In the genomic region with DNA sequence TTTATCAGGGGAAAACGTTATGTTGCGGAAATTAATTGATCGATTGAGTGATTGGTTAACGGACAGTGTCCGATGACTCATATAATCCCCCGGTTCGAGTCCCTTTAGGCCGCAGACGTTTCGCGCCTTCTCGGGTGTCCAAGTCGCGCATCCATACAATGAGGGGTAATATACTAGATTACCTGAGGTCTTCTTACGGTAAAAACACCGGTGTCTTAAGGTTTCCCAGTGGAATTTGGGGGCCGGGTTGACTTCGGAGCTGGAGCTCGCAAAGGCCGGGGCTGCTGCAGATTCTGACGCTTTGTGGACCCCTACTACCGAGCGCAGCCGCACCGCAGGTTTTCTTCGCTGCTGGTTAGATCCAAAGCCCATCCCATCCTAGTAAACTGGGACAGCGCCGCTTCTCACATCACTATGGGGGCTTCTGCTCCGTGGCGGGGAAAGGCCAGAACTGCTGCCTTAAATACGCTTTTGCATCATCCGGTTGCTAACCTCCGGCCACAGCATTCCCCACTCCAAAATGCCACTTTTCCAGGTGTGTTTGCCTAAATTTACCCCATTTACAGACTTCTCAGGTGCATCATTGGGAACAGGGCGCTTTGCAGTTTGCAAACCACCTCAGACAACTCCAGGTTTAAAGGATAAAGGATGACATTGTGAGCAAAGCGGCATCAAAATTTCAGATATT, we compare ENCODE assay signal across 8 cellular contexts. TPM values are rescaled to one million over a fixed set of nuclear protein-coding genes. Genes with fewer than 3 reads are reported as not detected.
DNase-seq lines count a peak whose midpoint lies in the region; ATAC-seq and TF ChIP-seq lines count a peak whose summit lies in the region.

No MANE protein-coding gene starts in this region.

- ATAC-seq in HG03159 (IDR thresholded peaks at IDR 0.05; ENCODE audit: unreplicated experiment), result no peak

- peak; percentile 56 for DNase-seq in COLO668 (lab: John Stamatoyannopoulos, UW; ENCODE audit: unreplicated experiment)
- DNase-seq in H7, result peak; percentile 54
- peak; percentile 46 to 78 for DNase-seq in NCI-H524 (lab: John Stamatoyannopoulos, UW)
- DNase-seq in activated T-cell treated with anti-CD3 and anti-CD28 coated beads for 48 hours (ENCODE audit: low read depth), result peak; percentile 25
- DNase-seq in fibroblast of the aortic adventitia (ENCODE audit: low read depth), result no peak
- peak in 31 of 56 donors; percentile 14 to 76 (median 46) for DNase-seq in nucleus accumbens (lab: John Stamatoyannopoulos, UW)
- DNase-seq in NCI-H774 (lab: John Stamatoyannopoulos, UW), result no peak

- H3K4me3 ChIP-seq in H7 (ENCODE audit: insufficient read depth, low read depth, low read length), result peak overlapping the region; percentile 91
- H3K4me3 ChIP-seq in fibroblast of the aortic adventitia (ENCODE audit: low read depth, low read length), result peak overlapping the region; percentile 78

- no peak for TF ChIP-seq CTCF in fibroblast of the aortic adventitia (IDR thresholded peaks at IDR 0.05; ENCODE audit: insufficient read depth, low read length)

- H3K36me3 ChIP-seq in H7 (replicated peaks; ENCODE audit: control insufficient read depth, insufficient read depth, low read length), result no peaks in the 10 kb centered on the region; the same call in none of the 2 replicates

- no peaks in the 10 kb centered on the region for H3K27me3 ChIP-seq in H7 (ENCODE audit: control insufficient read depth, insufficient read depth, low read length)

RNA-seq across cellular contexts. Expression of a gene that starts 0.9 kb away (rescaled TPM):
- 31.2 and 50.9 TPM in 2 replicates for total RNA-seq in H7 (2014; rRNA removed; shearing (Covaris generic))
- total RNA-seq in fibroblast of the aortic adventitia (ENCODE audit: low replicate concordance), result 18.5 and 30.7 TPM in 2 replicates

Comparison
In these comparisons a context has a peak if more than half of its experiments do, and no peak if none do; other contexts are left out.
1. DNase-seq: peak in COLO668 (single experiment), H7 (single experiment), NCI-H524 (2 of 2), activated T-cell treated with anti-CD3 and anti-CD28 coated beads for 48 hours (single experiment) and nucleus accumbens (31 of 56); none in fibroblast of the aortic adventitia (single experiment) and NCI-H774 (single experiment).